ENCODE assay signal across 9 cellular contexts in genomic region chr3:38005076-38006020, GRCh38. TPM values are rescaled to one million over a fixed set of nuclear protein-coding genes. Genes with fewer than 3 reads are reported as not detected.
A peak's percentile ranks its signal among the peaks of the same experiment; 100 is the strongest.
DNase-seq lines count a peak whose midpoint lies in the region; ATAC-seq, FAIRE-seq and TF ChIP-seq lines count a peak whose summit lies in the region.
"Had no signal": no experiment of that assay in that cellular context is flagged by ENCODE, and none has a peak within 500 bp of the region (broad histone marks: within the 10 kb centered on the region; RNA-seq: fewer than 3 reads in every experiment).

No MANE protein-coding gene starts in this region.

- CTCF ChIA-PET in CD4-positive, alpha-beta T cell (lab: Charles Lee) = no interaction called here
- CTCF ChIA-PET in activated CD8-positive, alpha-beta T cell treated with anti-CD3 and anti-CD28 coated beads for 36 hours (lab: Charles Lee) = interaction anchor here (0.9 to 1.5 kb wide), 4 partner anchors 8 to 31 kb away, joined by 3 to 4 read pairs (median 3); no protein-coding TSS in a partner anchor

- peak overlapping the region; percentile 82 for H3K27ac Mint-ChIP-seq in CD4-positive, alpha-beta T cell
- H3K27ac Mint-ChIP-seq in activated CD8-positive, alpha-beta T cell treated with anti-CD3 and anti-CD28 coated beads for 36 hours = no peak overlapping the region

- H3K9ac ChIP-seq in adipocyte (ENCODE audit: low read length) = peak overlapping the region; percentile 85

- POLR2A ChIA-PET in CD4-positive, alpha-beta T cell (lab: Charles Lee) = interaction anchor here (0.5 to 1.2 kb wide), 2 partner anchors 17 to 235 kb away, joined by 4 read pairs; no protein-coding TSS in a partner anchor
- POLR2A ChIA-PET in activated CD8-positive, alpha-beta T cell treated with anti-CD3 and anti-CD28 coated beads for 36 hours (lab: Charles Lee) = interaction anchor here (0.6 kb wide), 1 partner anchor 116 kb away, joined by 3 read pairs; no protein-coding TSS in a partner anchor

- H3K27ac ChIP-seq in CD4-positive, alpha-beta T cell (ENCODE audit: low read depth, low read length) = no peak overlapping the region
- peak overlapping the region; percentile 71 for H3K27ac ChIP-seq in left ventricle myocardium inferior (replicated peaks)
- peak overlapping the region; percentile 55 to 84 (median 75) for H3K27ac ChIP-seq in pancreas
- H3K27ac ChIP-seq: left lung had no signal

- H3K4me1 ChIP-seq in adipocyte (ENCODE audit: control insufficient read depth, insufficient read depth, low read length) = peaks cover 14% of the 10 kb centered on the region
- peaks cover 30% of the 10 kb centered on the region for H3K4me1 ChIP-seq in left ventricle myocardium inferior
- H3K4me1 ChIP-seq in pancreas = peaks cover 10 to 22% (median 11%) of the 10 kb centered on the region in 3 donors

- no peak for FAIRE-seq in pancreas (lab: Jason Lieb, UNC)

- DNase-seq in CD4-positive, alpha-beta T cell = no peak
- DNase-seq in adipocyte (ENCODE audit: low read depth) (no peak), left ventricle myocardium inferior (peak; percentile 82), pancreas (peak; percentile 64 to 74 (median 70)), OCI-M2 (lab: John Stamatoyannopoulos, UW; ENCODE audit: unreplicated experiment) (no peak)
- DNase-seq in activated CD8-positive, alpha-beta T cell treated with anti-CD3 and anti-CD28 coated beads for 36 hours = no peak

- no peak for TF ChIP-seq CTCF in CD4-positive, alpha-beta T cell (IDR thresholded peaks at IDR 0.05)
- TF ChIP-seq CTCF in left ventricle myocardium inferior (IDR thresholded peaks at IDR 0.05; ENCODE audit: borderline replicate concordance) = no peak
- TF ChIP-seq CTCF in pancreas (IDR thresholded peaks at IDR 0.05) = no peak
- TF ChIP-seq CTCF in activated CD8-positive, alpha-beta T cell treated with anti-CD3 and anti-CD28 coated beads for 36 hours (IDR thresholded peaks at IDR 0.05) = no peak

- H3K4me3 ChIP-seq in adipocyte (ENCODE audit: low read length) (peak overlapping the region; percentile 78), left ventricle myocardium inferior (peak overlapping the region; percentile 55), pancreas (no peak overlapping the region)
- H3K4me3 ChIP-seq: left lung had no signal

- peaks cover 46% of the 10 kb centered on the region for H3K36me3 Mint-ChIP-seq in CD4-positive, alpha-beta T cell (ENCODE audit: low read depth)
- peaks cover 14% of the 10 kb centered on the region for H3K36me3 Mint-ChIP-seq in activated CD8-positive, alpha-beta T cell treated with anti-CD3 and anti-CD28 coated beads for 36 hours (ENCODE audit: low read depth)

- intact Hi-C loops in CD4-positive, alpha-beta T cell (cut with DNase I, micrococcal nuclease) = loop anchor here (2.0 to 10.0 kb wide), 3 partner anchors 33 to 1379 kb away; partner anchors contain the start of genes DLEC1 (in 1 of the 2) and SLC25A38 (in 1 of the 2)
- intact Hi-C loops in left ventricle myocardium inferior (cut with micrococcal nuclease) = no loop called here
- intact Hi-C loops in pancreas (cut with DNase I) = no loop called here
- intact Hi-C loops in activated CD8-positive, alpha-beta T cell treated with anti-CD3 and anti-CD28 coated beads for 36 hours (cut with micrococcal nuclease) = no loop called here

- ATAC-seq in CD4-positive, alpha-beta T cell (ENCODE audit: poor library complexity) = no peak
- ATAC-seq in pancreas (peak; percentile 51 to 65 (median 61)), GM19324 (IDR thresholded peaks at IDR 0.05; ENCODE audit: low FRiP score, unreplicated experiment) (no peak), GM18868 (IDR thresholded peaks at IDR 0.05; ENCODE audit: unreplicated experiment) (no peak)
- no peak for ATAC-seq in activated CD8-positive, alpha-beta T cell treated with anti-CD3 and anti-CD28 coated beads for 36 hours

- no peaks in the 10 kb centered on the region for H3K27me3 ChIP-seq in CD4-positive, alpha-beta T cell (ENCODE audit: control insufficient read depth, insufficient read depth, low read length)
- H3K27me3 ChIP-seq in adipocyte (replicated peaks; ENCODE audit: control insufficient read depth, insufficient read depth, low read length) (no peaks in the 10 kb centered on the region), left ventricle myocardium inferior (ENCODE audit: low read depth) (no peaks in the 10 kb centered on the region), pancreas (no peaks in the 10 kb centered on the region)
- H3K27me3 ChIP-seq: left lung had no signal

- H3K4me1 Mint-ChIP-seq in CD4-positive, alpha-beta T cell (ENCODE audit: low read depth) = peaks cover 19% of the 10 kb centered on the region
- H3K4me1 Mint-ChIP-seq in activated CD8-positive, alpha-beta T cell treated with anti-CD3 and anti-CD28 coated beads for 36 hours (ENCODE audit: low read depth) = peaks cover 15% of the 10 kb centered on the region

- H3K27me3 Mint-ChIP-seq in CD4-positive, alpha-beta T cell = no peaks in the 10 kb centered on the region
- no peaks in the 10 kb centered on the region for H3K27me3 Mint-ChIP-seq in activated CD8-positive, alpha-beta T cell treated with anti-CD3 and anti-CD28 coated beads for 36 hours

- 50 to 57% methylated on average over 15 of the region's 15 CpGs for WGBS in pancreas, 2 donors

- no peak overlapping the region for H3K4me3 Mint-ChIP-seq in CD4-positive, alpha-beta T cell
- no peak overlapping the region for H3K4me3 Mint-ChIP-seq in activated CD8-positive, alpha-beta T cell treated with anti-CD3 and anti-CD28 coated beads for 36 hours

- H3K9me3 Mint-ChIP-seq in CD4-positive, alpha-beta T cell = no peaks in the 10 kb centered on the region
- H3K9me3 Mint-ChIP-seq in activated CD8-positive, alpha-beta T cell treated with anti-CD3 and anti-CD28 coated beads for 36 hours = no peaks in the 10 kb centered on the region

- H3K36me3 ChIP-seq in adipocyte (ENCODE audit: control insufficient read depth, insufficient read depth, low read length, severe bottlenecking) (peaks cover 39% of the 10 kb centered on the region), left ventricle myocardium inferior (peaks cover 31% of the 10 kb centered on the region), pancreas (peaks cover 0 to 4% (median 3%) of the 10 kb centered on the region in 3 donors)

- H3K9me3 ChIP-seq in CD4-positive, alpha-beta T cell (ENCODE audit: control insufficient read depth, low read length) = no peaks in the 10 kb centered on the region
- H3K9me3 ChIP-seq in adipocyte (ENCODE audit: control insufficient read depth, low read length) (no peaks in the 10 kb centered on the region), left ventricle myocardium inferior (replicated peaks) (no peaks in the 10 kb centered on the region), pancreas (no peaks in the 10 kb centered on the region)
- H3K9me3 ChIP-seq: left lung had no signal

RNA-seq across cellular contexts. Expression of gene VILL, which starts 14.8 kb away (rescaled TPM):
- 10 to 100 TPM; 23.2 to 24.4 TPM for total RNA-seq in CD4-positive, alpha-beta T cell
- total RNA-seq in left ventricle myocardium inferior (3.6 TPM), pancreas (1 to 10 TPM; 1.2 to 6.6 (median 2.7) TPM)
- 1 to 10 TPM; 5.1 to 7.0 TPM for polyA plus RNA-seq in pancreas
- total RNA-seq in activated CD8-positive, alpha-beta T cell treated with anti-CD3 and anti-CD28 coated beads for 36 hours = 10 to 100 TPM; 11.4 to 11.7 TPM

RNA-seq across cellular contexts. Expression of gene PLCD1, which starts 24.1 kb away (rescaled TPM):
- 10 to 100 TPM; 67.0 to 69.8 TPM for total RNA-seq in CD4-positive, alpha-beta T cell
- total RNA-seq in left ventricle myocardium inferior = 10.3 TPM
- 10 to 100 TPM in 2 of 6 donors, 1 to 10 TPM in 4; 7.5 to 15.6 (median 8.9) TPM for total RNA-seq in pancreas
- 10 to 100 TPM; 14.3 to 14.6 TPM for polyA plus RNA-seq in pancreas
- 1 to 10 TPM; 6.2 to 8.2 TPM for total RNA-seq in activated CD8-positive, alpha-beta T cell treated with anti-CD3 and anti-CD28 coated beads for 36 hours

RNA-seq across cellular contexts. Expression of gene DLEC1, which starts 33.7 kb away (rescaled TPM):
- total RNA-seq in CD4-positive, alpha-beta T cell = 1 to 10 TPM; 4.4 to 5.1 TPM
- total RNA-seq in left ventricle myocardium inferior (0.08 TPM), pancreas (under 1 TPM; 0.14 to 0.60 (median 0.49) TPM)
- polyA plus RNA-seq in pancreas = under 1 TPM; 0.61 to 0.75 TPM
- total RNA-seq in activated CD8-positive, alpha-beta T cell treated with anti-CD3 and anti-CD28 coated beads for 36 hours = under 1 TPM; 0.20 to 0.36 TPM

Comparison
In these comparisons a context has a peak if more than half of its experiments do, and no peak if none do; other contexts are left out.
1. ATAC-seq: peak in pancreas (4 of 4); none in CD4-positive, alpha-beta T cell (single experiment), GM19324 (single experiment), GM18868 (single experiment) and activated CD8-positive, alpha-beta T cell treated with anti-CD3 and anti-CD28 coated beads for 36 hours (single experiment).
2. DNase-seq: peak in left ventricle myocardium inferior (single experiment) and pancreas (6 of 6); none in CD4-positive, alpha-beta T cell (0 of 10), adipocyte (single experiment), OCI-M2 (single experiment) and activated CD8-positive, alpha-beta T cell treated with anti-CD3 and anti-CD28 coated beads for 36 hours (single experiment).
3. H3K4me3 ChIP-seq: peak in adipocyte (single experiment) and left ventricle myocardium inferior (single experiment); none in pancreas (0 of 4).
4. intact Hi-C loops: an anchor here in CD4-positive, alpha-beta T cell (2.0 to 10.0 kb wide); none called in left ventricle myocardium inferior, pancreas and activated CD8-positive, alpha-beta T cell treated with anti-CD3 and anti-CD28 coated beads for 36 hours.